ENCODE assay signal across 27 cellular contexts in the genomic region with DNA sequence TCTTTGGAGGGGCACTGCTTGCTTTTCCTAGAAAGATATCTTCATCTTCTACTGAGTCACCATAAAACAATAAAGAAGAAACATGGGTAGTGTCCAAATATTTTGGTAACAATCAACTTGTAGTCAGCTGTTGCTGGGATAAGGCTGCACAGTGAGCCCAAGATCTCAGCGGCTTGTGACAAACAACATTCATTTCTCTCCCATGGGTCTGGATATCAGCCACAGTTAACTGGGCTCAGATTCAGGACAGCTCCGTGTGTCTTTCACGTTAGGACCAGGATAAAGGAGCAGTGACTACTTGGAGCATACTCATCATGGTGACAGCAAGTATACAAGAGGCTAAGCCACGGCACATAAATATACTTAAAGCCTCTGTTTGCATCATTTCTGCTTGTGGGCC. TPM values are rescaled to one million over a fixed set of nuclear protein-coding genes. Genes with fewer than 3 reads are reported as not detected.
DNase-seq lines count a peak whose midpoint lies in the region; ATAC-seq, FAIRE-seq and TF ChIP-seq lines count a peak whose summit lies in the region.
"Had no signal": no experiment of that assay in that cellular context is flagged by ENCODE, and none has a peak within 500 bp of the region (broad histone marks: within the 10 kb centered on the region; RNA-seq: fewer than 3 reads in every experiment).

No MANE protein-coding gene starts in this region.

- DNase-seq in LHCN-M2 (ENCODE audit: low read depth) (peak; percentile 24), fibroblast of pulmonary artery (ENCODE audit: low read depth) (peak; percentile 23), inferior parietal cortex (ENCODE audit: extremely low spot score) (peak; percentile 11), superior temporal gyrus (ENCODE audit: extremely low spot score) (peak; percentile 37), RCC 7860 (ENCODE audit: low spot score) (no peak), T-cell (no peak), RPMI8226 (no peak)
- DNase-seq: activated B cell treated with CpG ODN at 0.5 μM for 24 hours; activated CD4-positive, alpha-beta T cell treated with anti-CD3 and anti-CD28 coated beads, Interleukin-2, amount 50 U/mL, for 1 hour; activated gamma-delta T cell treated with Interleukin-2 at 50 U/mL for 16 hours; activated T-cell treated with anti-CD3 and anti-CD28 coated beads, Interleukin-2, amount 50 U/mL, for 4 hours; COR-L47; DMS53; erythroblast; HCEC 1CT; Kasumi-1; NCI-H146; NCI-H226; NCI-H69; sigmoid colon; stimulated activated CD4-positive, alpha-beta T cell treated with anti-CD3 and anti-CD28 coated beads, Interleukin-4, amount 100 ng/mL, for 24 hours; tibial artery had no signal

- no peak overlapping the region for H3K4me3 Mint-ChIP-seq in T-cell
- H3K4me3 Mint-ChIP-seq: activated B cell treated with CpG ODN at 0.5 μM for 24 hours; activated T-cell treated with anti-CD3 and anti-CD28 coated beads, Interleukin-2, amount 50 U/mL, for 4 hours; dendritic cell treated with granulocyte-macrophage colony-stimulating factor and Interleukin-4, amounts not matched to agents 40 ng/mL and 50 ng/mL, for 4 days had no signal

- H3K4me3 ChIP-seq in fibroblast of pulmonary artery (replicated peaks; ENCODE audit: low read depth, low read length): no peak overlapping the region
- H3K4me3 ChIP-seq: ascending aorta, hepatocyte, sigmoid colon, tibial artery had no signal

- FAIRE-seq in RCC 7860 (lab: Jason Lieb, UNC): no peak
- FAIRE-seq: frontal cortex, G401.6 had no signal

- POLR2A ChIA-PET in T-cell (lab: Charles Lee): no interaction called here

- peaks cover 0 to 3% (median 0%) of the 10 kb centered on the region in 3 donors for H3K9me3 Mint-ChIP-seq in T-cell
- H3K9me3 Mint-ChIP-seq: activated B cell treated with CpG ODN at 0.5 μM for 24 hours; activated T-cell treated with anti-CD3 and anti-CD28 coated beads, Interleukin-2, amount 50 U/mL, for 4 hours; dendritic cell treated with granulocyte-macrophage colony-stimulating factor and Interleukin-4, amounts not matched to agents 40 ng/mL and 50 ng/mL, for 4 days had no signal

- TF ChIP-seq CTCF in fibroblast of pulmonary artery (IDR thresholded peaks at IDR 0.05; ENCODE audit: low read length, missing control alignments): no peak

- peaks cover 3% of the 10 kb centered on the region for H3K36me3 Mint-ChIP-seq in T-cell

- ATAC-seq in T-cell (replicated peaks in 1 of 4): no peak
- ATAC-seq: activated T-cell treated with anti-CD3 and anti-CD28 coated beads, Interleukin-2, amount 50 U/mL, for 4 hours had no signal

- H3K27me3 Mint-ChIP-seq in T-cell: peaks cover 0 to 7% of the 10 kb centered on the region in 2 donors
- H3K27me3 Mint-ChIP-seq: activated B cell treated with CpG ODN at 0.5 μM for 24 hours had no signal

- no peaks in the 10 kb centered on the region for H3K4me1 Mint-ChIP-seq in T-cell
- H3K4me1 Mint-ChIP-seq: activated B cell treated with CpG ODN at 0.5 μM for 24 hours had no signal

- CTCF ChIA-PET in T-cell (lab: Charles Lee): no interaction called here

- H3K27ac Mint-ChIP-seq in T-cell: no peak overlapping the region
- H3K27ac Mint-ChIP-seq: activated B cell treated with CpG ODN at 0.5 μM for 24 hours; dendritic cell treated with granulocyte-macrophage colony-stimulating factor and Interleukin-4, amounts not matched to agents 40 ng/mL and 50 ng/mL, for 4 days had no signal

RNA-seq across cellular contexts. Expression of gene GRK3, which starts 27.9 kb away (rescaled TPM):
- total RNA-seq in LHCN-M2 (2014; rRNA removed): 2.9 and 3.2 TPM in 2 replicates
- 1.9 TPM for polyA plus RNA-seq in LHCN-M2 (2012)
- total RNA-seq in T-cell: 1 to 10 TPM; 1.4 to 7.0 (median 3.6) TPM

Comparison
In these comparisons a context has a peak if more than half of its experiments do, and no peak if none do; other contexts are left out.
1. DNase-seq: peak in LHCN-M2 (single experiment), fibroblast of pulmonary artery (single experiment), inferior parietal cortex (single experiment) and superior temporal gyrus (single experiment); none in RCC 7860 (single experiment), T-cell (0 of 34) and RPMI8226 (single experiment).